13 cellular contexts compared by ENCODE assay signal in genomic region chr18:44592639-44593038, GRCh38.
A peak's percentile ranks its signal among the peaks of the same experiment; 100 is the strongest.
DNase-seq lines count a peak whose midpoint lies in the region; ATAC-seq and TF ChIP-seq lines count a peak whose summit lies in the region.
"Had no signal": no experiment of that assay in that cellular context is flagged by ENCODE, and none has a peak within 500 bp of the region (broad histone marks: within the 10 kb centered on the region; RNA-seq: fewer than 3 reads in every experiment).

No MANE protein-coding gene starts in this region.

- no peak for ATAC-seq in GM21423 (IDR thresholded peaks at IDR 0.05; ENCODE audit: unreplicated experiment)
- ATAC-seq: GM12878 had no signal

- peak; percentile 46 for DNase-seq in NCI-H2227 treated with DMSO at 0.1 percent for 48 hours (lab: John Stamatoyannopoulos, UW)
- peak; percentile 70 for DNase-seq in choroid plexus epithelial cell (ENCODE audit: low read depth)
- DNase-seq in islet precursor cell = peak; percentile 81
- no peak for DNase-seq in tibial artery
- DNase-seq in NCI-H1694 (lab: John Stamatoyannopoulos, UW) = no peak
- DNase-seq in erythroblast (lab: John Stamatoyannopoulos, UW) = no peak
- DNase-seq: activated CD8-positive, alpha-beta memory T cell treated with anti-CD3 and anti-CD28 coated beads, Interleukin-2, amount 50 U/mL, for 48 hours; adrenal gland; KG1; NCI-H2171 had no signal

- H3K36me3 ChIP-seq in tibial artery = no peaks in the 10 kb centered on the region
- H3K36me3 ChIP-seq: adrenal gland had no signal

- intact Hi-C loops in tibial artery (cut with DNase I; ENCODE audit: low total_unique reads) = no loop called here

- peak overlapping the region; percentile 30 to 85 for H3K27ac ChIP-seq in tibial artery
- H3K27ac ChIP-seq: adrenal gland, epithelial cell of prostate had no signal

- TF ChIP-seq POLR2A in erythroblast (IDR thresholded peaks at IDR 0.05; ENCODE audit: low read length) = no peak

- no peaks in the 10 kb centered on the region for H3K9me3 ChIP-seq in tibial artery
- H3K9me3 ChIP-seq: adrenal gland had no signal

- peaks cover 0 to 91% (median 42%) of the 10 kb centered on the region in 4 donors for H3K4me1 ChIP-seq in tibial artery

- H3K27me3 ChIP-seq in tibial artery = no peaks in the 10 kb centered on the region
- H3K27me3 ChIP-seq: adrenal gland had no signal

- H3K4me3 ChIP-seq in choroid plexus epithelial cell (ENCODE audit: low read depth, low read length) = no peak overlapping the region
- no peak overlapping the region for H3K4me3 ChIP-seq in tibial artery
- H3K4me3 ChIP-seq: adrenal gland, GM12878 had no signal

- TF ChIP-seq CTCF in choroid plexus epithelial cell (conservative IDR thresholded peaks at IDR 0.05; ENCODE audit: low read depth, low read length) (no peak), tibial artery (IDR thresholded peaks at IDR 0.05) (no peak)

Comparison
In these comparisons a context has a peak if more than half of its experiments do, and no peak if none do; other contexts are left out.
1. DNase-seq: peak in NCI-H2227 treated with DMSO at 0.1 percent for 48 hours (single experiment), choroid plexus epithelial cell (single experiment) and islet precursor cell (single experiment); none in tibial artery (0 of 2), NCI-H1694 (single experiment) and erythroblast (0 of 2).